Comparison of ENCODE assay signal across 8 cellular contexts in genomic region chr9:136118061-136118366, GRCh38. TPM values are rescaled to one million over a fixed set of nuclear protein-coding genes. Genes with fewer than 3 reads are reported as not detected.
DNase-seq lines count a peak whose midpoint lies in the region; ATAC-seq and TF ChIP-seq lines count a peak whose summit lies in the region.

No MANE protein-coding gene starts in this region.

- H3K4me3 Mint-ChIP-seq in activated naive CD8-positive, alpha-beta T cell treated with anti-CD3 and anti-CD28 coated beads, Interleukin-2, amount 50 U/mL, for 24 hours, result peak overlapping the region; percentile 87

- H3K27me3 Mint-ChIP-seq in activated naive CD8-positive, alpha-beta T cell treated with anti-CD3 and anti-CD28 coated beads, Interleukin-2, amount 50 U/mL, for 24 hours, result no peaks in the 10 kb centered on the region

- H3K36me3 ChIP-seq in BE2C, result peaks cover 23% of the 10 kb centered on the region
- H3K36me3 ChIP-seq in liver (ENCODE audit: control insufficient read depth in 4 of 4, insufficient read depth in 3 of 4, low read depth in 1 of 4, low read length in 3 of 4), result peaks cover 0 to 5% (median 3%) of the 10 kb centered on the region in 4 donors
- H3K36me3 ChIP-seq in upper lobe of left lung, result peaks cover 0 to 24% (median 19%) of the 10 kb centered on the region in 4 donors

- H3K36me3 Mint-ChIP-seq in activated naive CD8-positive, alpha-beta T cell treated with anti-CD3 and anti-CD28 coated beads, Interleukin-2, amount 50 U/mL, for 24 hours (ENCODE audit: low read depth), result peaks cover 7% of the 10 kb centered on the region

- peak overlapping the region; percentile 94 for H3K27ac Mint-ChIP-seq in activated naive CD8-positive, alpha-beta T cell treated with anti-CD3 and anti-CD28 coated beads, Interleukin-2, amount 50 U/mL, for 24 hours

- H3K4me1 ChIP-seq in BE2C (peaks cover 3% of the 10 kb centered on the region), liver (ENCODE audit: control insufficient read depth in 4 of 4, insufficient read depth in 4 of 4, low read length in 3 of 4) (peaks cover 10 to 35% (median 26%) of the 10 kb centered on the region in 4 donors), upper lobe of left lung (peaks cover 22 to 37% (median 24%) of the 10 kb centered on the region in 4 donors)

- TF ChIP-seq EP300 in upper lobe of left lung (IDR thresholded peaks at IDR 0.05), result no peak

- H3K9me3 Mint-ChIP-seq in activated naive CD8-positive, alpha-beta T cell treated with anti-CD3 and anti-CD28 coated beads, Interleukin-2, amount 50 U/mL, for 24 hours, result no peaks in the 10 kb centered on the region

- intact Hi-C loops in posterior vena cava (cut with DNase I), result loop anchor here in 1 of 2 donors (2.0 kb wide), 1 partner anchor 65 kb away; no protein-coding TSS in a partner anchor

- H3K4me3 ChIP-seq in BE2C (ENCODE audit: low read depth, low read length) (peak overlapping the region; percentile 80), HFF-Myc (replicated peaks; ENCODE audit: low read depth, low read length) (peak overlapping the region; percentile 85), liver (ENCODE audit: low read depth in 1 of 3, low read length in 3 of 3) (peak overlapping the region; percentile 63 to 93 (median 65)), upper lobe of left lung (peak overlapping the region; percentile 87 to 99 (median 97))

- WGBS in liver, result under 1% methylated on average over 36 of the region's 36 CpGs
- WGBS in upper lobe of left lung, 2 donors, result 0 to 2% methylated on average over 1 to 16 of the region's 36 CpGs

- TF ChIP-seq CTCF in BE2C (IDR thresholded peaks at IDR 0.05; ENCODE audit: low read depth, low read length) (no peak), HFF-Myc (IDR thresholded peaks at IDR 0.05; ENCODE audit: low read depth, low read length, missing control alignments) (no peak), liver (IDR thresholded peaks at IDR 0.05; ENCODE audit: low read depth, low read length, missing input control) (no peak), upper lobe of left lung (IDR thresholded peaks at IDR 0.05) (no peak)

- ATAC-seq in activated naive CD8-positive, alpha-beta T cell treated with anti-CD3 and anti-CD28 coated beads, Interleukin-2, amount 50 U/mL, for 24 hours, result no peak
- ATAC-seq in upper lobe of left lung (ENCODE audit: low FRiP score in 2 of 2) (no peak), HG02610 (IDR thresholded peaks at IDR 0.05; ENCODE audit: unreplicated experiment) (no peak)

- H3K9me3 ChIP-seq in BE2C (no peaks in the 10 kb centered on the region), liver (ENCODE audit: control insufficient read depth in 4 of 4, low read length in 3 of 4) (no peaks in the 10 kb centered on the region), upper lobe of left lung (no peaks in the 10 kb centered on the region)

- peaks cover 23% of the 10 kb centered on the region for H3K4me1 Mint-ChIP-seq in activated naive CD8-positive, alpha-beta T cell treated with anti-CD3 and anti-CD28 coated beads, Interleukin-2, amount 50 U/mL, for 24 hours

- H3K9ac ChIP-seq in liver (ENCODE audit: low read depth in 1 of 2, low read length in 2 of 2), result peak overlapping the region; percentile 50 to 72

- H3K27ac ChIP-seq in liver (ENCODE audit: low read depth in 1 of 2, low read length in 2 of 2) (peak overlapping the region; percentile 71 to 95), upper lobe of left lung (peak overlapping the region; percentile 87 to 96 (median 94))

- DNase-seq in BE2C, result no peak
- DNase-seq in HFF-Myc (ENCODE audit: extremely low read depth, low read depth), result no peak
- no peak for DNase-seq in activated naive CD8-positive, alpha-beta T cell treated with anti-CD3 and anti-CD28 coated beads, Interleukin-2, amount 50 U/mL, for 24 hours
- DNase-seq in upper lobe of left lung, result no peak
- DNase-seq in NCI-H1436 treated with DMSO at 0.1 percent for 48 hours (lab: John Stamatoyannopoulos, UW), result no peak
- DNase-seq in posterior vena cava (ENCODE audit: low spot score), result no peak

- no peak for TF ChIP-seq POLR2A in upper lobe of left lung (IDR thresholded peaks at IDR 0.05)

- H3K27me3 ChIP-seq in BE2C (no peaks in the 10 kb centered on the region), liver (ENCODE audit: control insufficient read depth in 4 of 4, insufficient read depth in 4 of 4, low read length in 3 of 4) (no peaks in the 10 kb centered on the region), upper lobe of left lung (no peaks in the 10 kb centered on the region)

- TF ChIP-seq RAD21 in liver (IDR thresholded peaks at IDR 0.05), result no peak

TF ChIP-seq in liver, 16 proteins besides CTCF, POLR2A, EP300 and RAD21:
- TF ChIP-seq JUND (IDR thresholded peaks at IDR 0.05) (no peak), TAF1 (conservative IDR thresholded peaks at IDR 0.05) (no peak), YY1 (IDR thresholded peaks at IDR 0.05) (no peak), EGR1 (IDR thresholded peaks at IDR 0.05; ENCODE audit: low read depth in 2 of 2) (no peak), ZBTB33 (IDR thresholded peaks at IDR 0.05) (no peak), GABPA (IDR thresholded peaks at IDR 0.05 in 1 of 2, conservative IDR thresholded peaks at IDR 0.05 in 1 of 2) (no peak), MAX (IDR thresholded peaks at IDR 0.05) (no peak), NR2F2 (IDR thresholded peaks at IDR 0.05) (no peak), RXRA (IDR thresholded peaks at IDR 0.05) (no peak), HNF4A (conservative IDR thresholded peaks at IDR 0.05) (no peak), HNF4G (IDR thresholded peaks at IDR 0.05) (no peak), FOXA1 (IDR thresholded peaks at IDR 0.05) (no peak)
- TF ChIP-seq, protein P1, sequence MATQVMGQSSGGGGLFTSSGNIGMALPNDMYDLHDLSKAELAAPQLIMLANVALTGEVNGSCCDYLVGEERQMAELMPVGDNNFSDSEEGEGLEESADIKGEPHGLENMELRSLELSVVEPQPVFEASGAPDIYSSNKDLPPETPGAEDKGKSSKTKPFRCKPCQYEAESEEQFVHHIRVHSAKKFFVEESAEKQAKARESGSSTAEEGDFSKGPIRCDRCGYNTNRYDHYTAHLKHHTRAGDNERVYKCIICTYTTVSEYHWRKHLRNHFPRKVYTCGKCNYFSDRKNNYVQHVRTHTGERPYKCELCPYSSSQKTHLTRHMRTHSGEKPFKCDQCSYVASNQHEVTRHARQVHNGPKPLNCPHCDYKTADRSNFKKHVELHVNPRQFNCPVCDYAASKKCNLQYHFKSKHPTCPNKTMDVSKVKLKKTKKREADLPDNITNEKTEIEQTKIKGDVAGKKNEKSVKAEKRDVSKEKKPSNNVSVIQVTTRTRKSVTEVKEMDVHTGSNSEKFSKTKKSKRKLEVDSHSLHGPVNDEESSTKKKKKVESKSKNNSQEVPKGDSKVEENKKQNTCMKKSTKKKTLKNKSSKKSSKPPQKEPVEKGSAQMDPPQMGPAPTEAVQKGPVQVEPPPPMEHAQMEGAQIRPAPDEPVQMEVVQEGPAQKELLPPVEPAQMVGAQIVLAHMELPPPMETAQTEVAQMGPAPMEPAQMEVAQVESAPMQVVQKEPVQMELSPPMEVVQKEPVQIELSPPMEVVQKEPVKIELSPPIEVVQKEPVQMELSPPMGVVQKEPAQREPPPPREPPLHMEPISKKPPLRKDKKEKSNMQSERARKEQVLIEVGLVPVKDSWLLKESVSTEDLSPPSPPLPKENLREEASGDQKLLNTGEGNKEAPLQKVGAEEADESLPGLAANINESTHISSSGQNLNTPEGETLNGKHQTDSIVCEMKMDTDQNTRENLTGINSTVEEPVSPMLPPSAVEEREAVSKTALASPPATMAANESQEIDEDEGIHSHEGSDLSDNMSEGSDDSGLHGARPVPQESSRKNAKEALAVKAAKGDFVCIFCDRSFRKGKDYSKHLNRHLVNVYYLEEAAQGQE (IDR thresholded peaks at IDR 0.05), result no peak

RNA-seq across cellular contexts. Expression of gene TMEM250, which starts 0.7 kb away (rescaled TPM):
- 50.2 TPM for polyA plus RNA-seq in BE2C (2012; ENCODE audit: insufficient read depth, insufficient read length, low read depth)
- 10 to 100 TPM; 16.1 to 18.2 TPM for total RNA-seq in liver
- 10 to 100 TPM in 1 of 2 donors, 1 to 10 TPM in 1; 6.7 to 19.5 TPM for polyA plus RNA-seq in liver
- total RNA-seq in upper lobe of left lung, result 10 to 100 TPM; 37.6 to 49.6 (median 38.4) TPM
- total RNA-seq in posterior vena cava, result 10 to 100 TPM; 25.0 to 29.1 TPM

RNA-seq across cellular contexts. Expression of gene NACC2, which starts 22.9 kb away (rescaled TPM):
- polyA plus RNA-seq in BE2C (2012; ENCODE audit: insufficient read depth, insufficient read length, low read depth), result 7.1 TPM
- total RNA-seq in liver (10 to 100 TPM in 1 of 2 donors, 1 to 10 TPM in 1; 6.7 to 17.8 TPM), upper lobe of left lung (10 to 100 TPM; 16.8 to 38.4 (median 31.3) TPM), posterior vena cava (10 to 100 TPM; 73.5 to 77.7 TPM)
- polyA plus RNA-seq in liver, result 10 to 100 TPM in 1 of 2 donors, 1 to 10 TPM in 1; 4.8 to 10.8 TPM
